In genomic region chr21:14382835-14383595, GRCh38 we compare ENCODE assay signal across 8 cellular contexts. TPM values are rescaled to one million over a fixed set of nuclear protein-coding genes. Genes with fewer than 3 reads are reported as not detected.
DNase-seq lines count a peak whose midpoint lies in the region; ATAC-seq and TF ChIP-seq lines count a peak whose summit lies in the region.

TSS of gene HSPA13 (minus strand) at chr21:14383146. CDS start at chr21:14383119, 27 bp downstream.

- peak within 1 kb of the TSS; percentile 100 for H3K4me3 Mint-ChIP-seq in HFFc6
- H3K4me3 Mint-ChIP-seq in activated naive CD4-positive, alpha-beta T cell treated with anti-CD3 and anti-CD28 coated beads, Interleukin-2, amount 50 U/mL, for 24 hours = peak within 1 kb of the TSS; percentile 100

- peak; percentile 40 for TF ChIP-seq POLR2A in NB4 (IDR thresholded peaks at IDR 0.05; ENCODE audit: extremely low read depth, insufficient read length)

- peak; percentile 97 for ATAC-seq in SK-N-SH treated with all-trans-retinoic acid at 6 μM for 48 hours

- TF ChIP-seq CTCF in HFFc6 (IDR thresholded peaks at IDR 0.05) = no peak
- no peak for TF ChIP-seq CTCF in NB4 (IDR thresholded peaks at IDR 0.05; ENCODE audit: low read depth, low read length)

- no peaks in the 10 kb centered on the region for H3K9me3 Mint-ChIP-seq in HFFc6
- no peaks in the 10 kb centered on the region for H3K9me3 Mint-ChIP-seq in activated naive CD4-positive, alpha-beta T cell treated with anti-CD3 and anti-CD28 coated beads, Interleukin-2, amount 50 U/mL, for 24 hours

- H3K27ac Mint-ChIP-seq in HFFc6 = peak within 1 kb of the TSS; percentile 98
- H3K27ac Mint-ChIP-seq in activated naive CD4-positive, alpha-beta T cell treated with anti-CD3 and anti-CD28 coated beads, Interleukin-2, amount 50 U/mL, for 24 hours = peak within 1 kb of the TSS; percentile 99

- H3K4me3 ChIP-seq in NB4 (ENCODE audit: low read depth, low read length) = peak within 1 kb of the TSS; percentile 94

- no peaks in the 10 kb centered on the region for H3K27me3 Mint-ChIP-seq in HFFc6 (ENCODE audit: insufficient read depth)
- H3K27me3 Mint-ChIP-seq in activated naive CD4-positive, alpha-beta T cell treated with anti-CD3 and anti-CD28 coated beads, Interleukin-2, amount 50 U/mL, for 24 hours = no peaks in the 10 kb centered on the region

- peaks cover 41% of the 10 kb centered on the region for H3K4me1 Mint-ChIP-seq in HFFc6 (ENCODE audit: low read depth)
- H3K4me1 Mint-ChIP-seq in activated naive CD4-positive, alpha-beta T cell treated with anti-CD3 and anti-CD28 coated beads, Interleukin-2, amount 50 U/mL, for 24 hours = peaks cover 39% of the 10 kb centered on the region

- peaks cover 4% of the 10 kb centered on the region; the same call in 1 of the 2 replicates for H3K36me3 Mint-ChIP-seq in HFFc6 (ENCODE audit: low read depth)
- H3K36me3 Mint-ChIP-seq in activated naive CD4-positive, alpha-beta T cell treated with anti-CD3 and anti-CD28 coated beads, Interleukin-2, amount 50 U/mL, for 24 hours = peaks cover 8% of the 10 kb centered on the region

- peak; percentile 100 for DNase-seq in GM04504 (ENCODE audit: low read depth)
- DNase-seq in HFFc6 = peak; percentile 100
- DNase-seq in NB4 (ENCODE audit: low read depth) = peak; percentile 99
- DNase-seq in germinal center (ENCODE audit: low spot score) = peak; percentile 96
- peak; percentile 99 for DNase-seq in non-pigmented ciliary epithelial cell (ENCODE audit: low read depth)
- peak; percentile 100 for DNase-seq in superior temporal gyrus (ENCODE audit: extremely low spot score)

TF ChIP-seq in SK-N-SH treated with all-trans-retinoic acid at 6 μM for 48 hours, 23 proteins besides CTCF, POLR2A, EP300 and RAD21:
- TF ChIP-seq CSDC2 (CRISPR knock-in tag; IDR thresholded peaks at IDR 0.05) = no peak
TF ChIP-seq in SK-N-SH treated with all-trans-retinoic acid at 6 μM for 48 hours: peak in this region for 0.

RNA-seq across cellular contexts. Expression of gene HSPA13, which starts in this region (rescaled TPM):
- 10 to 100 TPM; 41.7 to 53.1 (median 48.0) TPM for total RNA-seq in HFFc6 (2021; fragmentation: NEBNext Ultra II Directional; extraction: Animal tissue kit (Norgen Biotek cat#: 25700))

Comparison
In these comparisons a context has a peak if more than half of its experiments do, and no peak if none do; other contexts are left out.
1. Peak in every context shown above with its lines: DNase-seq, ATAC-seq and H3K4me3 ChIP-seq.